Comparison of ENCODE assay signal across 18 cellular contexts in the genomic region with DNA sequence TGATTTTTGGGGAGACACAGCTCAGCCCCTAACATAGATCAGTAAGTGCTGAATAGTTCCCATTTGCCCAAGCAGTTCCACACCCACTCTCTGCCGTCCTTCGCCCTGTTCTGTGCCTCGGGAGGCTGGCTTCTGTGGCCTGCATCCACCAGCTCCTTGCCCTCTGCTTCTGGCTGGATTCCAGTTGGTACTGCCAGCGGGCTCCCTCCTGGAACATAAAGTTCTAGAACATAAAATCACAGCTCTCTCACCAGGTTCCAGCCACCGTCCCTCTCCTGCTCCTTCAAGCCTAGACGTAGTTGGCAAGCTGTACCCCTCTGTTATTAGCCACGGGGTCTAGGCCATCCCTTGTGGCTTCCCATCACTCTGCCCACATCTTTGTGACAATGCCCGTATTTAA. TPM values are rescaled to one million over a fixed set of nuclear protein-coding genes. Genes with fewer than 3 reads are reported as not detected.
DNase-seq lines count a peak whose midpoint lies in the region; ATAC-seq and TF ChIP-seq lines count a peak whose summit lies in the region.
"Had no signal": no experiment of that assay in that cellular context is flagged by ENCODE, and none has a peak within 500 bp of the region (broad histone marks: within the 10 kb centered on the region; RNA-seq: fewer than 3 reads in every experiment).

No MANE protein-coding gene starts in this region.

- H3K27ac Mint-ChIP-seq in natural killer cell, result no peak overlapping the region
- no peak overlapping the region for H3K27ac Mint-ChIP-seq in natural killer cell treated with Interleukin-12 subunit alpha and Interleukin-12 subunit beta and Interleukin-15 and Interleukin-18, amount 100 ng/mL, for 72 hours
- H3K27ac Mint-ChIP-seq: activated T-helper 17 cell treated with anti-CD3 and anti-CD28 coated beads, Interleukin-2, amount 50 U/mL, for 72 hours; memory B cell; stimulated activated naive B cell treated with anti-CD40 and anti-IgM and Interleukin-4, amounts not matched to agents 10 μg/mL and 1 μg/mL and 100 μg/mL, for 72 hours had no signal

- H3K27ac ChIP-seq in right atrium auricular region (peak overlapping the region; percentile 88 to 95), uterus (peak overlapping the region; percentile 60 to 92)
- H3K27ac ChIP-seq: vagina had no signal

- peaks cover 0 to 3% of the 10 kb centered on the region in 2 donors for H3K27me3 Mint-ChIP-seq in natural killer cell (ENCODE audit: low read depth in 2 of 2)
- H3K27me3 Mint-ChIP-seq in natural killer cell treated with Interleukin-12 subunit alpha and Interleukin-12 subunit beta and Interleukin-15 and Interleukin-18, amount 100 ng/mL, for 72 hours, result peaks cover 4% of the 10 kb centered on the region in 2 donors
- H3K27me3 Mint-ChIP-seq: activated T-helper 17 cell treated with anti-CD3 and anti-CD28 coated beads, Interleukin-2, amount 50 U/mL, for 72 hours had no signal

- H3K4me3 Mint-ChIP-seq in natural killer cell, result peak overlapping the region; percentile 49
- H3K4me3 Mint-ChIP-seq in natural killer cell treated with Interleukin-12 subunit alpha and Interleukin-12 subunit beta and Interleukin-15 and Interleukin-18, amount 100 ng/mL, for 72 hours, result no peak overlapping the region
- H3K4me3 Mint-ChIP-seq: activated T-helper 17 cell treated with anti-CD3 and anti-CD28 coated beads, Interleukin-2, amount 50 U/mL, for 72 hours; CD14-positive monocyte; memory B cell; stimulated activated naive B cell treated with anti-CD40 and anti-IgM and Interleukin-4, amounts not matched to agents 10 μg/mL and 1 μg/mL and 100 μg/mL, for 72 hours had no signal

- H3K4me1 ChIP-seq in right atrium auricular region (peaks cover 0 to 40% of the 10 kb centered on the region in 2 donors), uterus (peaks cover 4 to 7% of the 10 kb centered on the region in 2 donors)

- H3K36me3 Mint-ChIP-seq in natural killer cell, result no peaks in the 10 kb centered on the region
- H3K36me3 Mint-ChIP-seq in natural killer cell treated with Interleukin-12 subunit alpha and Interleukin-12 subunit beta and Interleukin-15 and Interleukin-18, amount 100 ng/mL, for 72 hours, result peaks cover 9% of the 10 kb centered on the region
- H3K36me3 Mint-ChIP-seq: CD14-positive monocyte had no signal

- H3K27me3 ChIP-seq in right atrium auricular region, result no peaks in the 10 kb centered on the region
- H3K27me3 ChIP-seq in uterus, result no peaks in the 10 kb centered on the region
- H3K27me3 ChIP-seq: vagina had no signal

- H3K4me3 ChIP-seq in right atrium auricular region (no peak overlapping the region), uterus (no peak overlapping the region)
- H3K4me3 ChIP-seq: vagina had no signal

- no peak for TF ChIP-seq POLR2A in uterus (IDR thresholded peaks at IDR 0.05)

- TF ChIP-seq CTCF in natural killer cell (IDR thresholded peaks at IDR 0.05), result no peak
- TF ChIP-seq CTCF in right atrium auricular region (IDR thresholded peaks at IDR 0.05), result no peak
- no peak for TF ChIP-seq CTCF in uterus (IDR thresholded peaks at IDR 0.05)

- H3K4me1 Mint-ChIP-seq in natural killer cell, result peaks cover 25 to 29% of the 10 kb centered on the region in 2 donors
- peaks cover 25% of the 10 kb centered on the region in 2 donors for H3K4me1 Mint-ChIP-seq in natural killer cell treated with Interleukin-12 subunit alpha and Interleukin-12 subunit beta and Interleukin-15 and Interleukin-18, amount 100 ng/mL, for 72 hours (ENCODE audit: low read depth in 2 of 2)

- H3K9me3 ChIP-seq in right atrium auricular region, result no peaks in the 10 kb centered on the region
- H3K9me3 ChIP-seq in uterus, result no peaks in the 10 kb centered on the region
- H3K9me3 ChIP-seq: vagina had no signal

- DNase-seq in natural killer cell, result no peak
- no peak for DNase-seq in natural killer cell treated with Interleukin-12 subunit alpha and Interleukin-12 subunit beta and Interleukin-15 and Interleukin-18, amount 100 ng/mL, for 72 hours (ENCODE audit: low spot score)
- no peak for DNase-seq in right atrium auricular region (ENCODE audit: low spot score)
- DNase-seq in pons (ENCODE audit: low spot score), result peak; percentile 33
- peak in 1 of 2 donors; percentile 45 for DNase-seq in uterus
- DNase-seq in SIG-M5 (lab: John Stamatoyannopoulos, UW), result no peak
- no peak for DNase-seq in glomerular visceral epithelial cell (ENCODE audit: extremely low spot score)
- DNase-seq: activated CD8-positive, alpha-beta memory T cell treated with anti-CD3 and anti-CD28 coated beads for 24 hours; foreskin fibroblast; NCI-H2081; NCI-H526; stimulated activated naive B cell treated with anti-CD40 and anti-IgM and Interleukin-4, amounts not matched to agents 10 μg/mL and 1 μg/mL and 100 μg/mL, for 72 hours had no signal

- H3K9me3 Mint-ChIP-seq in natural killer cell, result no peaks in the 10 kb centered on the region
- no peaks in the 10 kb centered on the region for H3K9me3 Mint-ChIP-seq in natural killer cell treated with Interleukin-12 subunit alpha and Interleukin-12 subunit beta and Interleukin-15 and Interleukin-18, amount 100 ng/mL, for 72 hours
- H3K9me3 Mint-ChIP-seq: activated T-helper 17 cell treated with anti-CD3 and anti-CD28 coated beads, Interleukin-2, amount 50 U/mL, for 72 hours; CD14-positive monocyte; memory B cell; stimulated activated naive B cell treated with anti-CD40 and anti-IgM and Interleukin-4, amounts not matched to agents 10 μg/mL and 1 μg/mL and 100 μg/mL, for 72 hours had no signal

- ATAC-seq in natural killer cell (no peak), GM21381 (IDR thresholded peaks at IDR 0.05; ENCODE audit: unreplicated experiment) (no peak)
- no peak for ATAC-seq in natural killer cell treated with Interleukin-12 subunit alpha and Interleukin-12 subunit beta and Interleukin-15 and Interleukin-18, amount 100 ng/mL, for 72 hours
- ATAC-seq: activated T-helper 17 cell treated with anti-CD3 and anti-CD28 coated beads, Interleukin-2, amount 50 U/mL, for 72 hours; Panc1; stimulated activated naive B cell treated with anti-CD40 and anti-IgM and Interleukin-4, amounts not matched to agents 10 μg/mL and 1 μg/mL and 100 μg/mL, for 72 hours had no signal

- H3K36me3 ChIP-seq in right atrium auricular region (no peaks in the 10 kb centered on the region), uterus (no peaks in the 10 kb centered on the region)
- H3K36me3 ChIP-seq: vagina had no signal

- intact Hi-C loops in natural killer cell (cut with micrococcal nuclease) (no loop called here), uterus (cut with DNase I; ENCODE audit: low total_unique reads) (no loop called here)

RNA-seq across cellular contexts. Expression of gene MRPS23, which starts 3.9 kb away (rescaled TPM):
- total RNA-seq in natural killer cell (10 to 100 TPM; 12.8 to 17.3 (median 17.2) TPM), right atrium auricular region (10 to 100 TPM; 24.1 to 35.3 TPM), uterus (10 to 100 TPM in 2 of 4 donors, 1 to 10 TPM in 2; 5.9 to 35.2 (median 16.8) TPM)
- 10 to 100 TPM; 55.3 to 65.0 TPM for total RNA-seq in natural killer cell treated with Interleukin-12 subunit alpha and Interleukin-12 subunit beta and Interleukin-15 and Interleukin-18, amount 100 ng/mL, for 72 hours
